30 cellular contexts compared by ENCODE assay signal in the genomic region with DNA sequence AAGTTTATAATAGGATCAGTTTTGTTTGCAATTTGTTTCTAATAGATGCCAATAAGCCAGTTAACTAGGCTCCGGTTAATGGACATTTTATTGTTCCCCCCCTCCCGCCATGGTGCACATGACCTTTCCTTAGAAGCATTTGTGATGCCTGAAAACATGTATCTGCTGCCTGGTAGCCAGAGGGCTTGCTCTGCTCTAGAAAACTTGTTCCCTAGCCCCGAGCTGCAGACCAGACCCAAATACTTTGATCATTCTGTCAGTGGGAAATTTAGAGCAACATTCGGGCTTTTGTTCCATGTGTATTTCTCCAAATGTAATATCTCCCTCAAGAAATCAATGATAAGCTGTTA.
DNase-seq lines count a peak whose midpoint lies in the region; ATAC-seq, FAIRE-seq and TF ChIP-seq lines count a peak whose summit lies in the region.
"Had no signal": no experiment of that assay in that cellular context is flagged by ENCODE, and none has a peak within 500 bp of the region (broad histone marks: within the 10 kb centered on the region; RNA-seq: fewer than 3 reads in every experiment).

No MANE protein-coding gene starts in this region.

- POLR2A ChIA-PET in HEK293 (lab: Yijun Ruan, JAX), result no interaction called here

- no peak for TF ChIP-seq POLR2A in body of pancreas (IDR thresholded peaks at IDR 0.05)
- TF ChIP-seq POLR2A in vagina (IDR thresholded peaks at IDR 0.05), result no peak

- H3K4me1 Mint-ChIP-seq in endothelial cell (ENCODE audit: unreplicated experiment), result peaks cover 3% of the 10 kb centered on the region
- H3K4me1 Mint-ChIP-seq: immature natural killer cell, memory B cell, naive B cell had no signal

- DNase-seq in body of pancreas (no peak), pancreas (no peak), vagina (ENCODE audit: extremely low spot score in 2 of 2) (no peak), endothelial cell (ENCODE audit: low spot score) (no peak)
- DNase-seq: activated CD4-positive, alpha-beta T cell treated with anti-CD3 and anti-CD28 coated beads, Interleukin-2, amount 50 U/mL, for 4 hours; activated CD8-positive, alpha-beta memory T cell treated with anti-CD3 and anti-CD28 coated beads, Interleukin-2, amount 50 U/mL, for 4 hours; activated naive CD4-positive, alpha-beta T cell treated with anti-CD3 and anti-CD28 coated beads for 36 hours; esophagus squamous epithelium; immature natural killer cell; naive B cell; NCI-H1694 treated with DMSO at 0.1 percent for 48 hours; NCI-H2171 treated with DMSO at 0.1 percent for 48 hours; T-helper 1 cell had no signal

- intact Hi-C loops in body of pancreas (cut with DNase I) (no loop called here), pancreas (cut with DNase I) (no loop called here), vagina (cut with DNase I) (no loop called here)

- peak overlapping the region; percentile 12; the same call in 1 of the 2 replicates for H3K4me3 ChIP-seq in HEK293 (ENCODE audit: low read depth, low read length)
- H3K4me3 ChIP-seq in body of pancreas, result no peak overlapping the region
- no peak overlapping the region for H3K4me3 ChIP-seq in pancreas
- no peak overlapping the region for H3K4me3 ChIP-seq in vagina
- H3K4me3 ChIP-seq: coronary artery, esophagus squamous epithelium, gastroesophageal sphincter, GM12878, SJSA1, skin epidermis, tibial artery had no signal

- 38 to 41% methylated on average over 4 of the region's 4 CpGs for WGBS in body of pancreas, 2 donors
- WGBS in pancreas, 2 donors, result 33 to 43% methylated on average over 4 of the region's 4 CpGs

- H3K36me3 Mint-ChIP-seq in endothelial cell (ENCODE audit: low read depth, unreplicated experiment), result no peaks in the 10 kb centered on the region
- H3K36me3 Mint-ChIP-seq: CD14-positive monocyte, immature natural killer cell, memory B cell, naive B cell had no signal

- no peak overlapping the region for H3K27ac Mint-ChIP-seq in endothelial cell (ENCODE audit: unreplicated experiment)
- H3K27ac Mint-ChIP-seq: activated naive CD4-positive, alpha-beta T cell treated with anti-CD3 and anti-CD28 coated beads for 36 hours; activated T-helper 1 cell treated with anti-CD3 and anti-CD28 coated beads, Interleukin-12 subunit alpha, Interleukin-12 subunit beta, Interleukin-2, Interleukin-4 antibody, amounts not matched to agents 30 ng/mL and 10 ng/mL and 1 ng/mL, durations not matched to agents 14 hours and 24 hours and 36 hours; CD14-positive monocyte; endodermal cell; immature natural killer cell; memory B cell; naive B cell; stimulated activated naive CD8-positive, alpha-beta T cell treated with anti-CD3 and anti-CD28 coated beads, Interleukin-15, Interleukin-2, amounts not matched to agents 100 ng/mL and 50 ng/mL, for 24 hours had no signal

- no peaks in the 10 kb centered on the region for H3K9me3 ChIP-seq in HEK293 (ENCODE audit: control insufficient read depth, insufficient read depth, low read depth, low read length)
- no peaks in the 10 kb centered on the region for H3K9me3 ChIP-seq in body of pancreas
- no peaks in the 10 kb centered on the region for H3K9me3 ChIP-seq in pancreas
- H3K9me3 ChIP-seq in vagina, result no peaks in the 10 kb centered on the region
- H3K9me3 ChIP-seq: esophagus squamous epithelium, gastroesophageal sphincter, SJSA1, tibial artery had no signal

- H3K4me1 ChIP-seq in HEK293 (ENCODE audit: control insufficient read depth, insufficient read depth, low read length) (peaks cover 24% of the 10 kb centered on the region), body of pancreas (no peaks in the 10 kb centered on the region), pancreas (no peaks in the 10 kb centered on the region), vagina (peaks cover 16% of the 10 kb centered on the region)

- CTCF ChIA-PET in HEK293 (lab: Yijun Ruan, JAX), result interaction anchor here (0.7 to 1.2 kb wide), 2 partner anchors 17 to 572 kb away, joined by 4 to 5 read pairs; no protein-coding TSS in a partner anchor

- H3K27ac ChIP-seq in HEK293 (ENCODE audit: extremely low read depth, low read depth, low read length), result peak overlapping the region; percentile 64; the same call in 1 of the 2 replicates
- peak overlapping the region in 3 of 4 donors; percentile 49 to 82 (median 69) for H3K27ac ChIP-seq in body of pancreas
- peak overlapping the region in 3 of 4 donors; percentile 25 to 73 (median 48) for H3K27ac ChIP-seq in pancreas
- H3K27ac ChIP-seq in vagina, result peak overlapping the region; percentile 67
- H3K27ac ChIP-seq: coronary artery, esophagus squamous epithelium, gastroesophageal sphincter, SJSA1, tibial artery had no signal

- no peaks in the 10 kb centered on the region for H3K27me3 Mint-ChIP-seq in endothelial cell (ENCODE audit: unreplicated experiment)

- TF ChIP-seq CTCF in HEK293 (tag by site-specific recombination; IDR thresholded peaks at IDR 0.05) (no peak), body of pancreas (IDR thresholded peaks at IDR 0.05) (no peak), pancreas (IDR thresholded peaks at IDR 0.05) (no peak), vagina (IDR thresholded peaks at IDR 0.05) (no peak), endothelial cell (IDR thresholded peaks at IDR 0.05; ENCODE audit: unreplicated experiment) (no peak)

- H3K27me3 ChIP-seq in body of pancreas (no peaks in the 10 kb centered on the region), pancreas (peaks cover 0 to 12% (median 0%) of the 10 kb centered on the region in 4 donors), vagina (no peaks in the 10 kb centered on the region)
- H3K27me3 ChIP-seq: SJSA1, tibial artery had no signal

- H3K36me3 ChIP-seq in HEK293 (ENCODE audit: control insufficient read depth in 2 of 2, insufficient read depth in 1 of 2, low read length in 2 of 2) (no peaks in the 10 kb centered on the region), body of pancreas (replicated peaks in 1 of 2; ENCODE audit: insufficient read depth in 1 of 2, low read depth in 2 of 2) (no peaks in the 10 kb centered on the region), pancreas (no peaks in the 10 kb centered on the region), vagina (no peaks in the 10 kb centered on the region)
- H3K36me3 ChIP-seq: esophagus squamous epithelium, gastroesophageal sphincter, SJSA1, tibial artery had no signal

- no peak for FAIRE-seq in pancreas (lab: Jason Lieb, UNC)
- FAIRE-seq: bronchial epithelial cell, D721Med, GM12878 had no signal

- no peak overlapping the region for H3K4me3 Mint-ChIP-seq in endothelial cell (ENCODE audit: unreplicated experiment)
- H3K4me3 Mint-ChIP-seq: activated naive CD4-positive, alpha-beta T cell treated with anti-CD3 and anti-CD28 coated beads for 36 hours; activated T-helper 1 cell treated with anti-CD3 and anti-CD28 coated beads, Interleukin-12 subunit alpha, Interleukin-12 subunit beta, Interleukin-2, Interleukin-4 antibody, amounts not matched to agents 30 ng/mL and 10 ng/mL and 1 ng/mL, durations not matched to agents 14 hours and 24 hours and 36 hours; CD14-positive monocyte; endodermal cell; immature natural killer cell; memory B cell; naive B cell; stimulated activated naive CD8-positive, alpha-beta T cell treated with anti-CD3 and anti-CD28 coated beads, Interleukin-15, Interleukin-2, amounts not matched to agents 100 ng/mL and 50 ng/mL, for 24 hours had no signal

- H3K9me3 Mint-ChIP-seq in endothelial cell (ENCODE audit: unreplicated experiment), result no peaks in the 10 kb centered on the region
- H3K9me3 Mint-ChIP-seq: activated naive CD4-positive, alpha-beta T cell treated with anti-CD3 and anti-CD28 coated beads for 36 hours; activated T-helper 1 cell treated with anti-CD3 and anti-CD28 coated beads, Interleukin-12 subunit alpha, Interleukin-12 subunit beta, Interleukin-2, Interleukin-4 antibody, amounts not matched to agents 30 ng/mL and 10 ng/mL and 1 ng/mL, durations not matched to agents 14 hours and 24 hours and 36 hours; endodermal cell; immature natural killer cell; memory B cell; stimulated activated naive CD8-positive, alpha-beta T cell treated with anti-CD3 and anti-CD28 coated beads, Interleukin-15, Interleukin-2, amounts not matched to agents 100 ng/mL and 50 ng/mL, for 24 hours had no signal

- ATAC-seq in body of pancreas (no peak), pancreas (peak in 2 of 4 donors; percentile 13 to 42), HG02571 (IDR thresholded peaks at IDR 0.05; ENCODE audit: unreplicated experiment) (no peak), HG03521 (IDR thresholded peaks at IDR 0.05; ENCODE audit: unreplicated experiment) (no peak)
- ATAC-seq: GM12878, left lobe of liver had no signal

TF ChIP-seq in HEK293, 187 proteins besides CTCF, POLR2A, EP300 and RAD21 (continues in another document):
- TF ChIP-seq ZNF416 (tag by site-specific recombination; IDR thresholded peaks at IDR 0.05), result no peak
- TF ChIP-seq ZBTB17 (tag by site-specific recombination; IDR thresholded peaks at IDR 0.05), result 0 out of 2 replicates have a peak, but pooled peaks have one; percentile 38
- TF ChIP-seq ZNF335 (tag by site-specific recombination; conservative IDR thresholded peaks at IDR 0.05), result peak; percentile 40; the same call in 1 of the 2 replicates
- no peak for TF ChIP-seq IKZF3 (tag by site-specific recombination; IDR thresholded peaks at IDR 0.05)
- TF ChIP-seq, protein P1, sequence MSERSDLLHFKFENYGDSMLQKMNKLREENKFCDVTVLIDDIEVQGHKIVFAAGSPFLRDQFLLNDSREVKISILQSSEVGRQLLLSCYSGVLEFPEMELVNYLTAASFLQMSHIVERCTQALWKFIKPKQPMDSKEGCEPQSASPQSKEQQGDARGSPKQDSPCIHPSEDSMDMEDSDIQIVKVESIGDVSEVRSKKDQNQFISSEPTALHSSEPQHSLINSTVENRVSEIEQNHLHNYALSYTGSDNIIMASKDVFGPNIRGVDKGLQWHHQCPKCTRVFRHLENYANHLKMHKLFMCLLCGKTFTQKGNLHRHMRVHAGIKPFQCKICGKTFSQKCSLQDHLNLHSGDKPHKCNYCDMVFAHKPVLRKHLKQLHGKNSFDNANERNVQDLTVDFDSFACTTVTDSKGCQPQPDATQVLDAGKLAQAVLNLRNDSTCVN (tag by site-specific recombination; optimal IDR thresholded peaks at IDR 0.05), result no peak
- TF ChIP-seq, protein P2, sequence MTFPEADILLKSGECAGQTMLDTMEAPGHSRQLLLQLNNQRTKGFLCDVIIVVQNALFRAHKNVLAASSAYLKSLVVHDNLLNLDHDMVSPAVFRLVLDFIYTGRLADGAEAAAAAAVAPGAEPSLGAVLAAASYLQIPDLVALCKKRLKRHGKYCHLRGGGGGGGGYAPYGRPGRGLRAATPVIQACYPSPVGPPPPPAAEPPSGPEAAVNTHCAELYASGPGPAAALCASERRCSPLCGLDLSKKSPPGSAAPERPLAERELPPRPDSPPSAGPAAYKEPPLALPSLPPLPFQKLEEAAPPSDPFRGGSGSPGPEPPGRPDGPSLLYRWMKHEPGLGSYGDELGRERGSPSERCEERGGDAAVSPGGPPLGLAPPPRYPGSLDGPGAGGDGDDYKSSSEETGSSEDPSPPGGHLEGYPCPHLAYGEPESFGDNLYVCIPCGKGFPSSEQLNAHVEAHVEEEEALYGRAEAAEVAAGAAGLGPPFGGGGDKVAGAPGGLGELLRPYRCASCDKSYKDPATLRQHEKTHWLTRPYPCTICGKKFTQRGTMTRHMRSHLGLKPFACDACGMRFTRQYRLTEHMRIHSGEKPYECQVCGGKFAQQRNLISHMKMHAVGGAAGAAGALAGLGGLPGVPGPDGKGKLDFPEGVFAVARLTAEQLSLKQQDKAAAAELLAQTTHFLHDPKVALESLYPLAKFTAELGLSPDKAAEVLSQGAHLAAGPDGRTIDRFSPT (tag by site-specific recombination; IDR thresholded peaks at IDR 0.05), result no peak
